Comparison of ENCODE assay signal across 8 cellular contexts in genomic region chr2:145752091-145752806, GRCh38.
A peak's percentile ranks its signal among the peaks of the same experiment; 100 is the strongest.
DNase-seq lines count a peak whose midpoint lies in the region; ATAC-seq, FAIRE-seq and TF ChIP-seq lines count a peak whose summit lies in the region.

No MANE protein-coding gene starts in this region.

- ATAC-seq in A549 = peak; percentile 73 to 83; a peak in 5 of 6 replicates
- ATAC-seq in GM18517 (IDR thresholded peaks at IDR 0.05; ENCODE audit: unreplicated experiment) = peak; percentile 41
- peak; percentile 28 for ATAC-seq in HG02981 (IDR thresholded peaks at IDR 0.05; ENCODE audit: unreplicated experiment)
- peak; percentile 80 to 86 for ATAC-seq in left cardiac atrium

- intact Hi-C loops in left cardiac atrium (cut with DNase I) = no loop called here

- H3K4me1 ChIP-seq in A549 = 0 out of 3 replicates have a peak, but pooled peaks cover 11% of the 10 kb centered on the region

- peak; percentile 75 for TF ChIP-seq CTCF in A549 (IDR thresholded peaks at IDR 0.05)
- peak; percentile 53 for TF ChIP-seq CTCF in WI38 (IDR thresholded peaks at IDR 0.05; ENCODE audit: low read depth, low read length)
- peak; percentile 75 for TF ChIP-seq CTCF in retinal pigment epithelial cell (conservative IDR thresholded peaks at IDR 0.05; ENCODE audit: low read depth, low read length)

- H3K27ac ChIP-seq in A549 = no peak overlapping the region; a peak in 1 of 6 replicates

- no peaks in the 10 kb centered on the region for H3K9me3 ChIP-seq in A549

- no peak for TF ChIP-seq EP300 in A549 (IDR thresholded peaks at IDR 0.05)

- WGBS in A549 (ENCODE audit: missing lambda C conversion rate) = 47% methylated on average over 5 of the region's 5 CpGs

- TF ChIP-seq RAD21 in A549 (conservative IDR thresholded peaks at IDR 0.05 in 1 of 2, IDR thresholded peaks at IDR 0.05 in 1 of 2) = peak; percentile 77 to 80

- POLR2A ChIA-PET in A549 (lab: Yijun Ruan, JAX) = no interaction called here

- H3K4me2 ChIP-seq in A549 = no peak overlapping the region

- TF ChIP-seq POLR2A in A549 (IDR thresholded peaks at IDR 0.05; ENCODE audit: low read length) = no peak

- FAIRE-seq in A549 (lab: Jason Lieb, UNC) = no peak

- CTCF ChIA-PET in A549 (lab: Yijun Ruan, JAX) = interaction anchor here (0.5 to 2.3 kb wide), 12 partner anchors 9 to 1609 kb away, joined by 3 to 11 read pairs (median 3); no protein-coding TSS in a partner anchor

- H3K4me3 ChIP-seq in A549 (no peak overlapping the region), WI38 (ENCODE audit: low read depth, low read length) (no peak overlapping the region), retinal pigment epithelial cell (ENCODE audit: low read length) (no peak overlapping the region)

- DNase-seq in A549 (ENCODE audit: low read depth in 1 of 2, low spot score in 1 of 2) (peak; percentile 3 to 64), NCI-H2029 treated with DMSO at 0.1 percent for 48 hours (lab: John Stamatoyannopoulos, UW) (peak; percentile 53), left cardiac atrium (peak; percentile 51), retinal pigment epithelial cell (ENCODE audit: low read depth) (peak; percentile 66), OCI-M2 (lab: John Stamatoyannopoulos, UW; ENCODE audit: unreplicated experiment) (no peak)

TF ChIP-seq in A549, 52 proteins besides CTCF, POLR2A, EP300 and RAD21:
- TF ChIP-seq CEBPB (IDR thresholded peaks at IDR 0.05) (peak in 1 of 2 experiments; percentile 59; a peak in 1 of 4 replicates), SMC3 (IDR thresholded peaks at IDR 0.05) (peak; percentile 63), ZFP36 (IDR thresholded peaks at IDR 0.05; ENCODE audit: borderline replicate concordance, partially characterized antibody) (no peak)

Comparison
In these comparisons a context has a peak if more than half of its experiments do, and no peak if none do; other contexts are left out.
1. ATAC-seq: peak in every context shown above with its lines; median percentile 83 in left cardiac atrium; 78 in A549; 41 in GM18517; 28 in HG02981.